Comparison of ENCODE assay signal across 1 cellular context in genomic region chr22:23281406-23282088, GRCh38.
TF ChIP-seq lines count a peak whose summit lies in the region.

No MANE protein-coding gene starts in this region.

TF ChIP-seq in GM23338, 12 proteins besides CTCF, POLR2A, EP300 and RAD21 (continued from another document):
- no peak for TF ChIP-seq ETS1 (IDR thresholded peaks at IDR 0.05)
- no peak for TF ChIP-seq ZNF331 (CRISPR knock-in tag; IDR thresholded peaks at IDR 0.05; ENCODE audit: low read depth)
- no peak for TF ChIP-seq ZNF114 (CRISPR knock-in tag; IDR thresholded peaks at IDR 0.05)
- no peak for TF ChIP-seq POLR2AphosphoS5 (IDR thresholded peaks at IDR 0.05; ENCODE audit: low read depth)
TF ChIP-seq in GM23338: peak in this region for 0.
